9 cellular contexts compared by ENCODE assay signal in the genomic region with DNA sequence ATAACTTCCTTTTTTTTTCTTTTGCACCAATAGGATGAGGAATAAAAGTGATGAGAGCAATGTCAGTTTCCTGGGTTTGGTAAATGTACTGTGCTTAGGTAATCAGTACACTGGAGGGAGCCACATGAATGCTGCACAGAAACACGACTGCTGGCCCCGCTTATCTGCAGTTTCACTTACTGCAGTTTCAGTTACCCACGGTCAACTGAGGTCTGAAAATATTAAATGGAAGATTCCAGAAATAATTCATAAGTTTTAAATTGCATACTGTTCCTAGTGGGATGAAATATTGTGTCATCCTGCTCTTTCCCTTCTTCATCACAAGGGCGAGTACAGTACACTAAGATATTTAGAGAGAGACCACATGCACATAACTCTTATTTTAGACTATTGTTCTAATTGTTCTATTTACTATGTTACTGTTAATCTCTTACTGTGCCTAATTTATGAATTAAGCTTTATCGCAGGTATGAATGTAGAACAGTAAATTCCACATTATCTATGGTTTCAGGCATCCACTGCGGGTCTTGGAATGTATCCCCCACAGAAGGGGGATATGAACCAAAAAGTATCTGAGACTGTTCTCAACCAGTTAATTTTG. TPM values are rescaled to one million over a fixed set of nuclear protein-coding genes. Genes with fewer than 3 reads are reported as not detected.
DNase-seq lines count a peak whose midpoint lies in the region; FAIRE-seq and TF ChIP-seq lines count a peak whose summit lies in the region.
"Had no signal": no experiment of that assay in that cellular context is flagged by ENCODE, and none has a peak within 500 bp of the region (broad histone marks: within the 10 kb centered on the region; RNA-seq: fewer than 3 reads in every experiment).

No MANE protein-coding gene starts in this region.

- H3K36me3 Mint-ChIP-seq in Calu3 (ENCODE audit: insufficient read depth, unreplicated experiment): peaks cover 40% of the 10 kb centered on the region
- peaks cover 5% of the 10 kb centered on the region for H3K36me3 Mint-ChIP-seq in activated naive CD8-positive, alpha-beta T cell treated with anti-CD3 and anti-CD28 coated beads for 36 hours

- H3K27me3 Mint-ChIP-seq in Calu3 (ENCODE audit: unreplicated experiment): no peaks in the 10 kb centered on the region
- H3K27me3 Mint-ChIP-seq in activated naive CD8-positive, alpha-beta T cell treated with anti-CD3 and anti-CD28 coated beads for 36 hours: no peaks in the 10 kb centered on the region

- H3K36me3 ChIP-seq in kidney (ENCODE audit: control insufficient read depth in 1 of 2, insufficient read depth in 2 of 2, low read length in 2 of 2): peaks cover 1 to 5% of the 10 kb centered on the region in 2 donors
- peaks cover 2 to 7% of the 10 kb centered on the region in 2 donors for H3K36me3 ChIP-seq in stomach smooth muscle (ENCODE audit: control insufficient read depth in 2 of 2, insufficient read depth in 2 of 2, low read length in 2 of 2)

- H3K4me3 ChIP-seq in kidney (ENCODE audit: low read length in 2 of 2) (peak overlapping the region; percentile 55 to 60), stomach smooth muscle (ENCODE audit: low read length in 2 of 2) (peak overlapping the region; percentile 15 to 63)

- BruUV-seq in Calu3 (replicated peaks; lab: Mats Ljungman, UMichigan): no TSS peak

- peak overlapping the region; percentile 76 to 87 for H3K27ac ChIP-seq in kidney (ENCODE audit: low read depth in 2 of 2, low read length in 2 of 2)
- no peak overlapping the region for H3K27ac ChIP-seq in stomach smooth muscle (ENCODE audit: low read length)

- H3K9me3 Mint-ChIP-seq in Calu3 (ENCODE audit: low read depth, unreplicated experiment): no peaks in the 10 kb centered on the region
- H3K9me3 Mint-ChIP-seq in activated naive CD8-positive, alpha-beta T cell treated with anti-CD3 and anti-CD28 coated beads for 36 hours: no peaks in the 10 kb centered on the region
- H3K9me3 Mint-ChIP-seq: IgD-negative memory B cell had no signal

- intact Hi-C loops in Calu3 (cut with micrococcal nuclease; ENCODE audit: unreplicated experiment) (loop anchor here (2.0 kb wide), 1 partner anchor 57 kb away; no protein-coding TSS in a partner anchor), kidney (cut with DNase I) (no loop called here)

- peak overlapping the region; percentile 42 for H3K4me3 Mint-ChIP-seq in Calu3 (ENCODE audit: low read depth, unreplicated experiment)
- peak overlapping the region; percentile 38 for H3K4me3 Mint-ChIP-seq in activated naive CD8-positive, alpha-beta T cell treated with anti-CD3 and anti-CD28 coated beads for 36 hours

- H3K9me3 ChIP-seq in kidney (ENCODE audit: control insufficient read depth in 1 of 2, low read length in 2 of 2): no peaks in the 10 kb centered on the region
- no peaks in the 10 kb centered on the region for H3K9me3 ChIP-seq in stomach smooth muscle (ENCODE audit: control insufficient read depth in 2 of 2, low read length in 2 of 2)

- peaks cover 27% of the 10 kb centered on the region for H3K4me1 Mint-ChIP-seq in Calu3 (ENCODE audit: low read depth, unreplicated experiment)
- H3K4me1 Mint-ChIP-seq in activated naive CD8-positive, alpha-beta T cell treated with anti-CD3 and anti-CD28 coated beads for 36 hours: peaks cover 21% of the 10 kb centered on the region

- FAIRE-seq in kidney (lab: Jason Lieb, UNC): no peak

- peak overlapping the region; percentile 76 for H3K27ac Mint-ChIP-seq in Calu3 (ENCODE audit: unreplicated experiment)
- no peak overlapping the region for H3K27ac Mint-ChIP-seq in activated naive CD8-positive, alpha-beta T cell treated with anti-CD3 and anti-CD28 coated beads for 36 hours
- H3K27ac Mint-ChIP-seq: IgD-negative memory B cell had no signal

- DNase-seq in Calu3 (no peak), M059J (ENCODE audit: low read depth) (peak; percentile 45), kidney (peak; percentile 68), D341Med (ENCODE audit: low spot score) (no peak), NCI-H226 (no peak), putamen (ENCODE audit: low spot score) (no peak)
- no peak for DNase-seq in activated naive CD8-positive, alpha-beta T cell treated with anti-CD3 and anti-CD28 coated beads for 36 hours

- H3K27me3 ChIP-seq in stomach smooth muscle (ENCODE audit: control insufficient read depth in 1 of 2, insufficient read depth in 2 of 2, low read length in 2 of 2): no peaks in the 10 kb centered on the region

- CTCF ChIA-PET in Calu3 (lab: Charles Lee): interaction anchor here (0.8 kb wide), 1 partner anchor 50 kb away, joined by 3 read pairs; no protein-coding TSS in a partner anchor

- TF ChIP-seq CTCF in Calu3 (IDR thresholded peaks at IDR 0.05; ENCODE audit: unreplicated experiment) (no peak), kidney (IDR thresholded peaks at IDR 0.05; ENCODE audit: borderline replicate concordance, extremely low read depth, insufficient read depth) (peak; percentile 35)

- peaks cover 0 to 2% of the 10 kb centered on the region in 2 donors for H3K4me1 ChIP-seq in kidney (ENCODE audit: control insufficient read depth in 1 of 2, insufficient read depth in 1 of 2, low read depth in 1 of 2, low read length in 2 of 2)
- no peaks in the 10 kb centered on the region for H3K4me1 ChIP-seq in stomach smooth muscle (ENCODE audit: control insufficient read depth, insufficient read depth, low read length)

- H3K9ac ChIP-seq in kidney (ENCODE audit: low read length in 2 of 2): peak overlapping the region in 1 of 2 donors; percentile 36
- no peak overlapping the region for H3K9ac ChIP-seq in stomach smooth muscle (ENCODE audit: low read length in 2 of 2)

RNA-seq across cellular contexts. Expression of a gene that starts 6.4 kb away (rescaled TPM):
- total RNA-seq in Calu3 (2022) (747 and 1,100 TPM in 2 replicates), kidney (240 TPM)
- total RNA-seq in M059J (2014; rRNA removed; shearing (Covaris generic)): 787 and 1,162 TPM in 2 replicates
- 10 to 100 TPM; 86.8 to 89.7 TPM for total RNA-seq in activated naive CD8-positive, alpha-beta T cell treated with anti-CD3 and anti-CD28 coated beads for 36 hours
- 310 TPM for polyA plus RNA-seq in kidney (ENCODE audit: insufficient read depth, low read depth, low replicate concordance)

RNA-seq across cellular contexts. Expression of a gene that starts 23.4 kb away (rescaled TPM):
- total RNA-seq in Calu3 (2022) (95.7 and 115 TPM in 2 replicates), kidney (56.6 TPM)
- total RNA-seq in M059J (2014; rRNA removed; shearing (Covaris generic)): 70.5 and 85.3 TPM in 2 replicates
- total RNA-seq in activated naive CD8-positive, alpha-beta T cell treated with anti-CD3 and anti-CD28 coated beads for 36 hours: 10 to 100 TPM; 39.3 to 43.1 TPM
- 23.0 TPM for polyA plus RNA-seq in kidney (ENCODE audit: insufficient read depth, low read depth, low replicate concordance)

RNA-seq across cellular contexts. Expression of a gene that starts 37.8 kb away (rescaled TPM):
- total RNA-seq in Calu3 (2022) (3.1 and 3.3 TPM in 2 replicates), kidney (65.2 TPM)
- total RNA-seq in M059J (2014; rRNA removed; shearing (Covaris generic)): 4.5 and 7.0 TPM in 2 replicates
- total RNA-seq in activated naive CD8-positive, alpha-beta T cell treated with anti-CD3 and anti-CD28 coated beads for 36 hours: under 1 TPM; 0.12 to 0.14 TPM
- polyA plus RNA-seq in kidney (ENCODE audit: insufficient read depth, low read depth, low replicate concordance): 18.0 TPM
- polyA plus RNA-seq: IgD-negative memory B cell had no signal

Comparison
In these comparisons a context has a peak if more than half of its experiments do, and no peak if none do; other contexts are left out.
1. DNase-seq: peak in M059J (single experiment) and kidney (single experiment); none in Calu3 (single experiment), activated naive CD8-positive, alpha-beta T cell treated with anti-CD3 and anti-CD28 coated beads for 36 hours (single experiment), D341Med (single experiment), NCI-H226 (single experiment) and putamen (single experiment).